18 cellular contexts compared by ENCODE assay signal in the genomic region with DNA sequence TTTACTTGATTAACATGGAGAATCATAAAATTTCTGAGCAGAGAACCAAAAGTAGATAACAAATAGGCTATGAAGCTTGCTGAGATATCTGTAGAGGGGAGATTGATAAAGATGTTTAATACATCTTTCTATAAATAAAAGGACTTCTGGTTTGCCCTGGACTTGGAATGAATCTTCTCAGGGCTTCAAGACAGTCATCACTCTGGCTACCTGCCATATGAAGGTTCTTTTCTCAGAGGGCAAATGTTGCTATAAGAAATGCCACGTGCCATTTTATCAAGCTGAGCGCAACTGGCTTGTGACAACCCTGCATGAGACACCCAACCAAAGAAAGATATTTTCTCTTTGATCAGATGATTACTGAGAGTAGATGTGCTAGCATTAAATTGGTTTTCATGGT.
DNase-seq lines count a peak whose midpoint lies in the region; ATAC-seq and TF ChIP-seq lines count a peak whose summit lies in the region.
"Had no signal": no experiment of that assay in that cellular context is flagged by ENCODE, and none has a peak within 500 bp of the region (broad histone marks: within the 10 kb centered on the region; RNA-seq: fewer than 3 reads in every experiment).

No MANE protein-coding gene starts in this region.

- no peaks in the 10 kb centered on the region for H3F3A ChIP-seq in GM23338 (replicated peaks; ENCODE audit: low read depth)

- H3K36me3 Mint-ChIP-seq in HFFc6 (ENCODE audit: low read depth), result no peaks in the 10 kb centered on the region; the same call in 1 of the 2 replicates
- H3K36me3 Mint-ChIP-seq in GM23338 (ENCODE audit: low read depth), result no peaks in the 10 kb centered on the region
- H3K36me3 Mint-ChIP-seq: IgD-negative memory B cell had no signal

- no peaks in the 10 kb centered on the region for H4K20me1 ChIP-seq in GM23338 (replicated peaks; ENCODE audit: insufficient read depth)

- H3K4me1 Mint-ChIP-seq in HFFc6 (ENCODE audit: low read depth) (peaks cover 34% of the 10 kb centered on the region), GM23338 (peaks cover 18% of the 10 kb centered on the region)
- H3K4me1 Mint-ChIP-seq: IgD-negative memory B cell had no signal

- no peak overlapping the region for H3K4me2 ChIP-seq in GM23338
- H3K4me2 ChIP-seq: A549 had no signal

- TF ChIP-seq CTCF in HFFc6 (IDR thresholded peaks at IDR 0.05) (no peak), GM23338 (conservative IDR thresholded peaks at IDR 0.05; ENCODE audit: low read depth in 2 of 2) (no peak)

- no peak overlapping the region for H3K27ac ChIP-seq in GM23338 (ENCODE audit: low read depth)
- H3K27ac ChIP-seq: 22Rv1, A549, C4-2B had no signal

- peak; percentile 18 for DNase-seq in NCI-H345 (lab: John Stamatoyannopoulos, UW)
- no peak for DNase-seq in NCI-H345 treated with DMSO at 0.1 percent for 48 hours (lab: John Stamatoyannopoulos, UW; ENCODE audit: unreplicated experiment)
- peak; percentile 27 for DNase-seq in HFFc6
- DNase-seq in RPMI8226, result peak; percentile 3
- DNase-seq in stimulated activated naive CD4-positive, alpha-beta T cell (lab: John Stamatoyannopoulos, UW), result no peak
- no peak for DNase-seq in GM23338 (ENCODE audit: low spot score)
- no peak for DNase-seq in cerebellar cortex (ENCODE audit: low spot score)
- DNase-seq: AML-193; Caco-2; CD4-positive, alpha-beta T cell; GDM1; GOT3; H7 had no signal

- H3K27ac Mint-ChIP-seq in HFFc6 (no peak overlapping the region), GM23338 (no peak overlapping the region)
- H3K27ac Mint-ChIP-seq: CD4-positive, alpha-beta T cell; IgD-negative memory B cell had no signal

- H2AFZ ChIP-seq in GM23338, result no peak overlapping the region

- H3K9me3 Mint-ChIP-seq in HFFc6 (no peaks in the 10 kb centered on the region), GM23338 (no peaks in the 10 kb centered on the region)

- H3K79me2 ChIP-seq in GM23338 (replicated peaks; ENCODE audit: insufficient read depth), result no peaks in the 10 kb centered on the region

- peaks cover 6% of the 10 kb centered on the region; the same call in 1 of the 2 replicates for H3K4me1 ChIP-seq in GM23338 (ENCODE audit: insufficient read depth)
- H3K4me1 ChIP-seq: A549, Caco-2 had no signal

- H3K27me3 ChIP-seq in GM23338 (ENCODE audit: insufficient read depth), result no peaks in the 10 kb centered on the region

- H3K27me3 Mint-ChIP-seq in HFFc6 (ENCODE audit: insufficient read depth) (no peaks in the 10 kb centered on the region), GM23338 (ENCODE audit: insufficient read depth, low read depth, poor library complexity) (no peaks in the 10 kb centered on the region)
- H3K27me3 Mint-ChIP-seq: CD4-positive, alpha-beta T cell; IgD-negative memory B cell had no signal

- no peak overlapping the region for H3K4me3 ChIP-seq in GM23338
- H3K4me3 ChIP-seq: A549 had no signal

- ATAC-seq in GM23338, result no peak
- ATAC-seq: A549, HCT116 had no signal

- no peaks in the 10 kb centered on the region for H3K36me3 ChIP-seq in GM23338 (ENCODE audit: insufficient read depth)

- H3K4me3 Mint-ChIP-seq in HFFc6 (no peak overlapping the region), GM23338 (no peak overlapping the region)
- H3K4me3 Mint-ChIP-seq: CD4-positive, alpha-beta T cell; IgD-negative memory B cell had no signal

- no peaks in the 10 kb centered on the region for H3K9me2 ChIP-seq in GM23338 (ENCODE audit: insufficient read depth)

TF ChIP-seq in GM23338, 12 proteins besides CTCF, POLR2A, EP300 and RAD21:
- TF ChIP-seq ZNF114 (CRISPR knock-in tag; IDR thresholded peaks at IDR 0.05), result no peak
- TF ChIP-seq JUNB (IDR thresholded peaks at IDR 0.05; ENCODE audit: unreplicated experiment), result no peak
- no peak for TF ChIP-seq ZNF331 (CRISPR knock-in tag; IDR thresholded peaks at IDR 0.05; ENCODE audit: low read depth)

Comparison
In these comparisons a context has a peak if more than half of its experiments do, and no peak if none do; other contexts are left out.
1. DNase-seq: peak in NCI-H345 (single experiment), HFFc6 (single experiment) and RPMI8226 (single experiment); none in NCI-H345 treated with DMSO at 0.1 percent for 48 hours (single experiment), stimulated activated naive CD4-positive, alpha-beta T cell (0 of 6), GM23338 (single experiment) and cerebellar cortex (single experiment).